ENCODE assay signal across 8 cellular contexts in genomic region chr11:10181811-10182210, GRCh38.
A peak's percentile ranks its signal among the peaks of the same experiment; 100 is the strongest.
DNase-seq lines count a peak whose midpoint lies in the region; FAIRE-seq and TF ChIP-seq lines count a peak whose summit lies in the region.

No MANE protein-coding gene starts in this region.

- no peaks in the 10 kb centered on the region for H3K36me3 ChIP-seq in bronchial epithelial cell (ENCODE audit: control insufficient read depth, insufficient read depth, low read length)

- H3K27me3 Mint-ChIP-seq in neural crest cell (ENCODE audit: low read depth), result no peaks in the 10 kb centered on the region
- H3K27me3 Mint-ChIP-seq in activated T-helper 1 cell treated with anti-CD3 and anti-CD28 coated beads, Interleukin-12 subunit alpha, Interleukin-12 subunit beta, Interleukin-2, Interleukin-4 antibody, amounts not matched to agents 30 ng/mL and 10 ng/mL and 1 ng/mL, durations not matched to agents 14 hours and 24 hours and 36 hours (ENCODE audit: insufficient read depth), result no peaks in the 10 kb centered on the region

- no peaks in the 10 kb centered on the region for H3K9me3 Mint-ChIP-seq in neural crest cell
- no peaks in the 10 kb centered on the region for H3K9me3 Mint-ChIP-seq in activated T-helper 1 cell treated with anti-CD3 and anti-CD28 coated beads, Interleukin-12 subunit alpha, Interleukin-12 subunit beta, Interleukin-2, Interleukin-4 antibody, amounts not matched to agents 30 ng/mL and 10 ng/mL and 1 ng/mL, durations not matched to agents 14 hours and 24 hours and 36 hours

- FAIRE-seq in bronchial epithelial cell (lab: Jason Lieb, UNC), result no peak
- no peak for FAIRE-seq in D721Med (lab: Jason Lieb, UNC)

- peaks cover 4% of the 10 kb centered on the region for H3K36me3 Mint-ChIP-seq in neural crest cell (ENCODE audit: low read depth)
- no peaks in the 10 kb centered on the region for H3K36me3 Mint-ChIP-seq in activated T-helper 1 cell treated with anti-CD3 and anti-CD28 coated beads, Interleukin-12 subunit alpha, Interleukin-12 subunit beta, Interleukin-2, Interleukin-4 antibody, amounts not matched to agents 30 ng/mL and 10 ng/mL and 1 ng/mL, durations not matched to agents 14 hours and 24 hours and 36 hours (ENCODE audit: low read depth)

- TF ChIP-seq CTCF in bronchial epithelial cell (IDR thresholded peaks at IDR 0.05; ENCODE audit: insufficient read depth, low read length, severe bottlenecking), result no peak
- peak; percentile 53 for TF ChIP-seq CTCF in neural crest cell (conservative IDR thresholded peaks at IDR 0.05)
- TF ChIP-seq CTCF in D721Med (IDR thresholded peaks at IDR 0.05; ENCODE audit: insufficient read depth, missing control alignments), result no peak

- no peaks in the 10 kb centered on the region for H3K4me1 Mint-ChIP-seq in neural crest cell
- H3K4me1 Mint-ChIP-seq in activated T-helper 1 cell treated with anti-CD3 and anti-CD28 coated beads, Interleukin-12 subunit alpha, Interleukin-12 subunit beta, Interleukin-2, Interleukin-4 antibody, amounts not matched to agents 30 ng/mL and 10 ng/mL and 1 ng/mL, durations not matched to agents 14 hours and 24 hours and 36 hours (ENCODE audit: low read depth), result no peaks in the 10 kb centered on the region

- H3K27ac Mint-ChIP-seq in neural crest cell (ENCODE audit: unreplicated experiment), result no peak overlapping the region
- no peak overlapping the region for H3K27ac Mint-ChIP-seq in activated T-helper 1 cell treated with anti-CD3 and anti-CD28 coated beads, Interleukin-12 subunit alpha, Interleukin-12 subunit beta, Interleukin-2, Interleukin-4 antibody, amounts not matched to agents 30 ng/mL and 10 ng/mL and 1 ng/mL, durations not matched to agents 14 hours and 24 hours and 36 hours

- DNase-seq in DMS 273 (lab: John Stamatoyannopoulos, UW; ENCODE audit: unreplicated experiment) (peak; percentile 25), DMS 273 treated with DMSO at 0.1 percent for 48 hours (lab: John Stamatoyannopoulos, UW) (no peak), MV-4-11 (lab: John Stamatoyannopoulos, UW) (peak; percentile 3), bronchial epithelial cell (ENCODE audit: low read depth) (peak; percentile 48), neural crest cell (ENCODE audit: low read depth, low spot score) (no peak), D721Med (ENCODE audit: insufficient read length, low spot score) (no peak)
- DNase-seq in activated T-helper 1 cell treated with anti-CD3 and anti-CD28 coated beads, Interleukin-12 subunit alpha, Interleukin-12 subunit beta, Interleukin-2, Interleukin-4 antibody, amounts not matched to agents 30 ng/mL and 10 ng/mL and 1 ng/mL, durations not matched to agents 14 hours and 24 hours and 36 hours (ENCODE audit: low spot score), result no peak
- DNase-seq in activated CD4-positive, alpha-beta T cell treated with anti-CD3 and anti-CD28 coated beads, Interleukin-2, amount 50 U/mL, for 4 hours, result no peak

- no peak overlapping the region for H3K4me3 Mint-ChIP-seq in neural crest cell
- H3K4me3 Mint-ChIP-seq in activated T-helper 1 cell treated with anti-CD3 and anti-CD28 coated beads, Interleukin-12 subunit alpha, Interleukin-12 subunit beta, Interleukin-2, Interleukin-4 antibody, amounts not matched to agents 30 ng/mL and 10 ng/mL and 1 ng/mL, durations not matched to agents 14 hours and 24 hours and 36 hours, result no peak overlapping the region

- H3K4me3 ChIP-seq in bronchial epithelial cell (ENCODE audit: low read depth, low read length), result no peak overlapping the region

- intact Hi-C loops in activated T-helper 1 cell treated with anti-CD3 and anti-CD28 coated beads, Interleukin-12 subunit alpha, Interleukin-12 subunit beta, Interleukin-2, Interleukin-4 antibody, amounts not matched to agents 30 ng/mL and 10 ng/mL and 1 ng/mL, durations not matched to agents 14 hours and 24 hours and 36 hours (cut with micrococcal nuclease), result no loop called here

- H3K27me3 ChIP-seq in bronchial epithelial cell (ENCODE audit: control insufficient read depth, insufficient read depth, low read length), result no peaks in the 10 kb centered on the region

Comparison
In these comparisons a context has a peak if more than half of its experiments do, and no peak if none do; other contexts are left out.
1. DNase-seq: peak in DMS 273 (single experiment), MV-4-11 (single experiment) and bronchial epithelial cell (single experiment); none in DMS 273 treated with DMSO at 0.1 percent for 48 hours (single experiment), neural crest cell (single experiment), activated T-helper 1 cell treated with anti-CD3 and anti-CD28 coated beads, Interleukin-12 subunit alpha, Interleukin-12 subunit beta, Interleukin-2, Interleukin-4 antibody, amounts not matched to agents 30 ng/mL and 10 ng/mL and 1 ng/mL, durations not matched to agents 14 hours and 24 hours and 36 hours (single experiment), D721Med (single experiment) and activated CD4-positive, alpha-beta T cell treated with anti-CD3 and anti-CD28 coated beads, Interleukin-2, amount 50 U/mL, for 4 hours (0 of 2).